8 cellular contexts compared by ENCODE assay signal in the genomic region with DNA sequence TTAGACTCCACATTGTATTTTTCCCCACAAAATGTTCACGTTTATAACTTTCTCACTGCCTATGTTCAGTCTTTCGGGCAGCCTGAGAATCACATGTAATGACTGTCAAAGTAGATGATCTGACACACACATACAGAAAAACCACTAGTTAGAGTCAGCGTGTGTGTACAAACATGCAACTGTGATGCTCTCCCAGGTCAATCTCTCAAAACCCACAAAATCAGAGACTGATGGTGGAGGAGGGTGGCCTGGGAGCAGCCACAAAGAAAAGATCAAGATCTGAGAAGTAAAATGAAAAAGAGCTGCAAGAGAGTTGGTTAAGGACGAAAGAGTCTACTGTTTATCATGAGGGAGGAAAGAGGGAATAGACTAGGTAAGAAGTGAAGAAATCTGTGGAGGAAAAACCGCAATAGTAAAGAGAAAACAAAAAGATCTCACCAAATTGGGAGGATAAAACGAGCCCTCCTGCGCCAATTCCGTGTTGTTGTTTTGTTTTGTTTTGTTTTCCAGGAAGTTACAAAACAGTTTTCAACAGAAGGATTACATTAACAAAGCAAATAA. TPM values are rescaled to one million over a fixed set of nuclear protein-coding genes. Genes with fewer than 3 reads are reported as not detected.
DNase-seq lines count a peak whose midpoint lies in the region; ATAC-seq and TF ChIP-seq lines count a peak whose summit lies in the region.

No MANE protein-coding gene starts in this region.

- intact Hi-C loops in mammary epithelial cell (cut with micrococcal nuclease) = loop anchor here (1.0 to 5.0 kb wide), 3 partner anchors 13 to 62 kb away; no protein-coding TSS in a partner anchor

- ATAC-seq in naive B cell (ENCODE audit: low read depth in 2 of 2) = no peak

- H3K4me1 Mint-ChIP-seq in naive B cell = peaks cover 40 to 54% (median 43%) of the 10 kb centered on the region in 3 donors

- peaks cover 70% of the 10 kb centered on the region for H3K79me2 ChIP-seq in mammary epithelial cell (ENCODE audit: insufficient read depth, low read length)

- H3K9me3 Mint-ChIP-seq in naive B cell = no peaks in the 10 kb centered on the region

- no peak for TF ChIP-seq CTCF in AG10803 (conservative IDR thresholded peaks at IDR 0.05; ENCODE audit: low read length)
- no peak for TF ChIP-seq CTCF in mammary epithelial cell (conservative IDR thresholded peaks at IDR 0.05 in 1 of 2, IDR thresholded peaks at IDR 0.05 in 1 of 2; ENCODE audit: extremely low read depth in 1 of 2, insufficient read depth in 1 of 2, low read depth in 1 of 2, low read length in 2 of 2)

- no peaks in the 10 kb centered on the region for H3K27me3 ChIP-seq in mammary epithelial cell (ENCODE audit: insufficient read depth, low read length)

- H3K36me3 Mint-ChIP-seq in naive B cell = peaks cover 0 to 6% of the 10 kb centered on the region in 2 donors

- TSS peak; percentile 12 for BruUV-seq in mammary epithelial cell (replicated peaks; lab: Mats Ljungman, UMichigan)

- peak overlapping the region in 5 of 6 donors; percentile 74 to 96 (median 93) for H3K27ac Mint-ChIP-seq in naive B cell

- H3K4me1 ChIP-seq in mammary epithelial cell (ENCODE audit: insufficient read depth, low read length) = peaks cover 30% of the 10 kb centered on the region

- peak overlapping the region; percentile 80 to 97 (median 93) for H3K4me3 Mint-ChIP-seq in naive B cell

- H3K4me3 ChIP-seq in AG10803 (ENCODE audit: low read length) (peak overlapping the region; percentile 83), mammary epithelial cell (replicated peaks in 1 of 3; ENCODE audit: insufficient read depth in 1 of 3, low read depth in 2 of 3, low read length in 3 of 3) (peak overlapping the region; percentile 84 to 85 (median 84))

- H2AFZ ChIP-seq in mammary epithelial cell (ENCODE audit: low read depth, low read length) = no peak overlapping the region

- peak overlapping the region; percentile 79 for H3K9ac ChIP-seq in mammary epithelial cell (ENCODE audit: insufficient read depth, low read length)

- H3K4me2 ChIP-seq in mammary epithelial cell (ENCODE audit: insufficient read depth, low read depth, low read length) = peak overlapping the region; percentile 90

- H3K36me3 ChIP-seq in KOPT-K1 (ENCODE audit: insufficient read depth, low read length) (peaks cover 9% of the 10 kb centered on the region; the same call in 1 of the 2 replicates), mammary epithelial cell (ENCODE audit: insufficient read depth, low read length) (no peaks in the 10 kb centered on the region)

- in situ Hi-C loops in mammary epithelial cell (cut with MboI; ENCODE audit: low sequenced_read_pairs in 2 of 2) = loop anchor here in 1 of 2 donors (5.0 kb wide), 1 partner anchor 63 kb away; no protein-coding TSS in a partner anchor

- peak; percentile 13 for DNase-seq in AG10803 (ENCODE audit: low read depth)
- peak; percentile 40 for DNase-seq in mammary epithelial cell
- no peak for DNase-seq in naive B cell
- no peak for DNase-seq in NCI-H226
- no peak for DNase-seq in SKM-1 treated with dmso at 0.1 percent for 144 hours (lab: John Stamatoyannopoulos, UW; ENCODE audit: unreplicated experiment)
- DNase-seq in NCI-H2081 (lab: John Stamatoyannopoulos, UW) = no peak
- DNase-seq in hippocampal formation (lab: John Stamatoyannopoulos, UW) = no peak

- CTCF ChIA-PET in mammary epithelial cell (lab: Charles Lee; ENCODE audit: low non-redundant PET) = no interaction called here

- H3K27me3 Mint-ChIP-seq in naive B cell = no peaks in the 10 kb centered on the region

- H3K9me3 ChIP-seq in KOPT-K1 (ENCODE audit: insufficient read depth, low read length, poor library complexity, severe bottlenecking) (no peaks in the 10 kb centered on the region), mammary epithelial cell (replicated peaks; ENCODE audit: insufficient read depth, low read length) (no peaks in the 10 kb centered on the region)

- dilution Hi-C loops in mammary epithelial cell (cut with HindIII; ENCODE audit: low sequenced_read_pairs) = loop anchor here (5.0 kb wide), 1 partner anchor 83 kb away; a partner anchor contains a TSS

- no peaks in the 10 kb centered on the region for H4K20me1 ChIP-seq in mammary epithelial cell (ENCODE audit: insufficient read depth, low read length)

- H3K27ac ChIP-seq in KOPT-K1 (ENCODE audit: low read depth, low read length, poor library complexity, severe bottlenecking) (peak overlapping the region; percentile 1), mammary epithelial cell (ENCODE audit: insufficient read depth, low read depth, low read length) (peak overlapping the region; percentile 63)

- 15% methylated on average over 8 of the region's 8 CpGs for WGBS in mammary epithelial cell (ENCODE audit: low coverage, missing lambda C conversion rate)

RNA-seq across cellular contexts. Expression of a gene that starts 2.3 kb away (rescaled TPM):
- 10 to 100 TPM; 18.5 to 24.0 TPM for total RNA-seq in mammary epithelial cell
- polyA plus RNA-seq in mammary epithelial cell (15.8 TPM), naive B cell (ENCODE audit: low read depth in 6 of 6) (10 to 100 TPM; 16.4 to 30.6 (median 21.6) TPM)
- 57.5 TPM for polyA minus RNA-seq in mammary epithelial cell

Comparison
In these comparisons a context has a peak if more than half of its experiments do, and no peak if none do; other contexts are left out.
1. DNase-seq: peak in AG10803 (single experiment) and mammary epithelial cell (single experiment); none in naive B cell (single experiment), NCI-H226 (single experiment), SKM-1 treated with dmso at 0.1 percent for 144 hours (single experiment), NCI-H2081 (0 of 2) and hippocampal formation (0 of 2).